In the genomic region with DNA sequence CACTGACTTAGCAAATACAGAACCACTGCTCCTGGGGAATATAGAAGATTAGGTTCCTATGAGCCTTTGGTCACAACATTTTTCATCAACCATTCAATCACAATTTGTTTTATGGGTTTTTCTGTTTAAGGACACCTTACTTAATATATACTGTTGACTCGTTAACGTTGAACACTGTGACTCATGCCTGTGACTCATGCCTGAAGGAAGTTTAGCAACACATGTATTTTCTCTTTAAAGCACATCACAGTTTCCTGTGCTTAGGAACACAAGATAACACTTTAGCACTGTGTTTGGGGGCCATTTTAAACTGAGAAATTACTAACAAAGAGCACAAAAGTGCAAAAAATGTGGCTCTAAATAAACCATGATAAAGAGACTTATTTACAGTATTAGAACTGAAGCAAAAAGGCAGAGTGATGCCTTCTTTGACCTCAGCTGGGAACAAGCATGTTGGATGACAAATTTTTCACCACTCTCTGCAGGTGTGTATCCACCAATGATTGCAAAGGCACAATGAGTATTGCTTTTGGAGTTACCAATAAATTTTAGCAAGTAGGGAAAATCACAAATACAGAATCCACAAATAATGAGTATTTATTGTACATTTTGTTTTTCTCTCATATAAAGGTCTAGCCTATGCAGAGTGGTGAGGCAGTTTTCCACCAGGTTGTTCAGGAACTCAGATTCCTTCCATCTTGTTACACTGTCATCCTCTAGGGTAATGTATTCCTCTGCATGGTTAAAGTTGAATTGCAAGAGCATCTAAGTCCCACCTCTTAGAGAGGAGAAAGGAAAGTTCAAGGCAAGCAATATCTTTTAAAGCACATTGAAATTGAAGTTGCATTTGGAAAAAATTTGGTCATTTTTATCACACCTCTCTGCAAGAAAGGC, we compare ENCODE assay signal across 9 cellular contexts. TPM values are rescaled to one million over a fixed set of nuclear protein-coding genes. Genes with fewer than 3 reads are reported as not detected.
DNase-seq lines count a peak whose midpoint lies in the region; ATAC-seq, FAIRE-seq and TF ChIP-seq lines count a peak whose summit lies in the region.
"Had no signal": no experiment of that assay in that cellular context is flagged by ENCODE, and none has a peak within 500 bp of the region (broad histone marks: within the 10 kb centered on the region; RNA-seq: fewer than 3 reads in every experiment).

No MANE protein-coding gene starts in this region.

- FAIRE-seq in K562 (lab: Jason Lieb, UNC) = peak; percentile 80

- no peaks in the 10 kb centered on the region for H4K20me1 ChIP-seq in K562 (replicated peaks; ENCODE audit: control insufficient read depth, insufficient read depth, low read length)
- H4K20me1 ChIP-seq: BLaER1 had no signal

- POLR2A ChIA-PET in K562 (lab: Yijun Ruan, JAX) = no interaction called here

- CTCF ChIA-PET in K562 (lab: Yijun Ruan, JAX; ENCODE audit: low intra/inter-chr PET ratio) = no interaction called here

- in situ Hi-C loops in K562 (cut with MboI) = loop anchor here (25.0 kb wide), 2 partner anchors 615 to 990 kb away; partner anchors contain the start of gene ANKRD1

- DNase-seq in NCI-H1694 treated with DMSO at 0.1 percent for 48 hours (lab: John Stamatoyannopoulos, UW) (peak; percentile 10), NCI-H1694 (lab: John Stamatoyannopoulos, UW) (no peak), SW 1271 (lab: John Stamatoyannopoulos, UW) (peak; percentile 61 to 88), K562 (ENCODE audit: extremely low read depth in 1 of 4, low spot score in 3 of 4) (peak in 3 of 4 experiments; percentile 9 to 69 (median 33)), mucosa of gallbladder (ENCODE audit: low spot score) (peak; percentile 30), NCI-H526 (lab: John Stamatoyannopoulos, UW) (no peak), NCI-H2227 treated with DMSO at 0.1 percent for 48 hours (lab: John Stamatoyannopoulos, UW) (no peak), posterior vena cava (ENCODE audit: low spot score) (no peak)

- 0% methylated on average over 2 of the region's 2 CpGs for WGBS in K562 (ENCODE audit: insufficient coverage, low coverage, missing lambda C conversion rate)

- H3K9me1 ChIP-seq in K562 (ENCODE audit: control insufficient read depth, insufficient read depth, low read length) = no peaks in the 10 kb centered on the region

- no TSS peak for BruUV-seq in K562 (replicated peaks; lab: Mats Ljungman, UMichigan)

- no peaks in the 10 kb centered on the region for H3K79me2 ChIP-seq in K562 (ENCODE audit: control insufficient read depth, insufficient read depth, low read length)

- peak overlapping the region; percentile 71 for H2AFZ ChIP-seq in K562 (ENCODE audit: low read depth, low read length)

- peak; percentile 69 for TF ChIP-seq EP300 in K562 (IDR thresholded peaks at IDR 0.05; ENCODE audit: low read length)

- TF ChIP-seq CTCF in K562 (IDR thresholded peaks at IDR 0.05 in 2 of 3, conservative IDR thresholded peaks at IDR 0.05 in 1 of 3; ENCODE audit: insufficient read depth in 2 of 3, low read depth in 1 of 3, low read length in 3 of 3) = no peak

- TF ChIP-seq POLR2A in K562 (conservative IDR thresholded peaks at IDR 0.05) = no peak

- no peaks in the 10 kb centered on the region for H3K27me3 ChIP-seq in K562 (ENCODE audit: control insufficient read depth in 2 of 2, insufficient read depth in 2 of 2, low read length in 2 of 2)
- H3K27me3 ChIP-seq: BLaER1 had no signal

- ATAC-seq in K562 = peak; percentile 88

- intact Hi-C loops in K562 (cut with micrococcal nuclease) (loop anchor here (10.0 kb wide), 1 partner anchor 517 kb away; no protein-coding TSS in a partner anchor), posterior vena cava (cut with DNase I) (no loop called here)

- no peaks in the 10 kb centered on the region for H3K36me3 ChIP-seq in K562 (ENCODE audit: control insufficient read depth, insufficient read depth, low read length)

- H3K4me2 ChIP-seq in K562 (ENCODE audit: insufficient read depth, low read length) = peak overlapping the region; percentile 32; the same call in 1 of the 2 replicates
- H3K4me2 ChIP-seq: BLaER1 had no signal

- no peak overlapping the region for H3K4me3 ChIP-seq in K562
- H3K4me3 ChIP-seq: BLaER1 had no signal

- TF ChIP-seq RAD21 in K562 (CRISPR knock-in tag; conservative IDR thresholded peaks at IDR 0.05 in 1 of 2, IDR thresholded peaks at IDR 0.05 in 1 of 2) = no peak

- H3K9ac ChIP-seq in K562 (ENCODE audit: insufficient read depth in 1 of 2, low read depth in 2 of 2, low read length in 2 of 2) = no peak overlapping the region
- H3K9ac ChIP-seq: BLaER1 had no signal

- peaks cover 0 to 12% of the 10 kb centered on the region in 2 experiments; a peak in 3 of 5 replicates for H3K4me1 ChIP-seq in K562 (replicated peaks in 1 of 2; ENCODE audit: control insufficient read depth in 2 of 2, insufficient read depth in 2 of 2, low read length in 2 of 2)

- peak overlapping the region; percentile 78 for H3K27ac ChIP-seq in K562 (ENCODE audit: extremely low read depth, low read depth, low read length)
- H3K27ac ChIP-seq: BLaER1 had no signal

- no peaks in the 10 kb centered on the region for H3K9me3 ChIP-seq in K562 (replicated peaks; ENCODE audit: control insufficient read depth, insufficient read depth, low read depth, low read length)
- H3K9me3 ChIP-seq: BLaER1 had no signal

TF ChIP-seq in K562, 482 proteins besides CTCF, POLR2A, EP300 and RAD21 (continues in another document):
- peak; percentile 95 for TF ChIP-seq JUN (IDR thresholded peaks at IDR 0.05; ENCODE audit: borderline replicate concordance, low read depth, low read length)
- no peak for TF ChIP-seq JUN (CRISPR knock-in tag; IDR thresholded peaks at IDR 0.05; ENCODE audit: borderline replicate concordance)
- TF ChIP-seq TRIM24 (IDR thresholded peaks at IDR 0.05) = peak; percentile 11 to 74; a peak in 2 of 4 replicates
- TF ChIP-seq EWSR1 (IDR thresholded peaks at IDR 0.05; ENCODE audit: borderline replicate concordance, low read depth, partially characterized antibody) = no peak
- peak; percentile 99 for TF ChIP-seq FOSL1 (tag; conservative IDR thresholded peaks at IDR 0.05)
- TF ChIP-seq EHMT2 (IDR thresholded peaks at IDR 0.05) = 0 out of 2 replicates have a peak, but pooled peaks have one; percentile 39
- TF ChIP-seq, protein P1, sequence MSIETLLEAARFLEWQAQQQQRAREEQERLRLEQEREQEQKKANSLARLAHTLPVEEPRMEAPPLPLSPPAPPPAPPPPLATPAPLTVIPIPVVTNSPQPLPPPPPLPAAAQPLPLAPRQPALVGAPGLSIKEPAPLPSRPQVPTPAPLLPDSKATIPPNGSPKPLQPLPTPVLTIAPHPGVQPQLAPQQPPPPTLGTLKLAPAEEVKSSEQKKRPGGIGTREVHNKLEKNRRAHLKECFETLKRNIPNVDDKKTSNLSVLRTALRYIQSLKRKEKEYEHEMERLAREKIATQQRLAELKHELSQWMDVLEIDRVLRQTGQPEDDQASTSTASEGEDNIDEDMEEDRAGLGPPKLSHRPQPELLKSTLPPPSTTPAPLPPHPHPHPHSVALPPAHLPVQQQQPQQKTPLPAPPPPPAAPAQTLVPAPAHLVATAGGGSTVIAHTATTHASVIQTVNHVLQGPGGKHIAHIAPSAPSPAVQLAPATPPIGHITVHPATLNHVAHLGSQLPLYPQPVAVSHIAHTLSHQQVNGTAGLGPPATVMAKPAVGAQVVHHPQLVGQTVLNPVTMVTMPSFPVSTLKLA (conservative IDR thresholded peaks at IDR 0.05) = peak in 1 of 2 experiments; percentile 59; a peak in 1 of 4 replicates
- no peak for TF ChIP-seq ZNF764 (CRISPR knock-in tag; IDR thresholded peaks at IDR 0.05; ENCODE audit: low read depth)
- TF ChIP-seq ZNF57 (CRISPR knock-in tag; IDR thresholded peaks at IDR 0.05) = no peak

RNA-seq across cellular contexts. Expression of gene FGFBP3, which starts 7.3 kb away (rescaled TPM):
- 2.4 and 3.3 TPM in 2 replicates for total RNA-seq in K562 (2011; cell fraction: chromatin; rRNA removed; ENCODE audit: low replicate concordance)
- 1.4 and 2.3 TPM in 2 replicates for total RNA-seq in K562 (2011; cell fraction: nucleolus; rRNA removed)
- total RNA-seq in K562 (2011; cell fraction: nucleoplasm; rRNA removed) = 3.1 and 3.2 TPM in 2 replicates
- total RNA-seq in K562 (2014; rRNA removed) = 1.6 and 2.5 TPM in 2 replicates
- 1.3 and 1.7 TPM in 2 replicates for total RNA-seq in K562 (2014; rRNA removed; fragmentation: Illumina TruSeq; extraction: Trizol)
- 1.4 and 1.5 TPM in 2 replicates for total RNA-seq in K562 (2015; rRNA removed; fragmentation: Illumina TruSeq; extraction: Trizol)
- total RNA-seq in K562 (2021) = 3.0 TPM in 2 replicates
- polyA plus RNA-seq in K562 (2011; rRNA removed) = 0.84 and 0.91 TPM in 2 replicates
- polyA plus RNA-seq in K562 (2011; cell fraction: cytosol; rRNA removed) = 0.66 and 1.0 TPM in 2 replicates
- 1.2 and 1.5 TPM in 2 replicates for polyA plus RNA-seq in K562 (2011; cell fraction: nucleus; rRNA removed)
- polyA plus RNA-seq in K562 (2012) = 3.5 and 3.7 TPM in 2 replicates
- polyA plus RNA-seq in K562 (2014; fragmentation: Illumina TruSeq; extraction: Trizol) = 1.8 and 2.0 TPM in 2 replicates
- polyA plus RNA-seq in K562 (2014; fragmentation: Nextera tagmentation; extraction: Ambion mirVana) = under 1 TPM; 0.58 to 0.78 TPM
- polyA plus RNA-seq in K562 (2014; rRNA removed) = 2.2 and 2.4 TPM in 2 replicates
- polyA minus RNA-seq in K562 (2011; rRNA and poly(A)+ RNA removed) = 0.45 and 0.46 TPM in 2 replicates
- polyA minus RNA-seq in K562 (2011; cell fraction: cytosol; rRNA and poly(A)+ RNA removed) = 0.38 and 0.82 TPM in 2 replicates
- 0.94 and 2.0 TPM in 2 replicates for polyA minus RNA-seq in K562 (2011; cell fraction: nucleus; rRNA and poly(A)+ RNA removed)
- total RNA-seq in mucosa of gallbladder = 0.72 TPM
- total RNA-seq in posterior vena cava = 1 to 10 TPM in 1 of 2 donors, under 1 TPM in 1; 1.00 to 1.5 TPM

RNA-seq across cellular contexts. Expression of gene BTAF1, which starts 21.5 kb away (rescaled TPM):
- 60.1 and 247 TPM in 2 replicates for total RNA-seq in K562 (2011; cell fraction: chromatin; rRNA removed; ENCODE audit: low replicate concordance)
- total RNA-seq in K562 (2011; cell fraction: nucleolus; rRNA removed) = 31.5 and 53.6 TPM in 2 replicates
- 61.0 and 72.3 TPM in 2 replicates for total RNA-seq in K562 (2011; cell fraction: nucleoplasm; rRNA removed)
- total RNA-seq in K562 (2014; rRNA removed) (23.6 and 26.3 TPM in 2 replicates), K562 (2014; rRNA removed; fragmentation: Illumina TruSeq; extraction: Trizol) (38.8 and 43.3 TPM in 2 replicates), K562 (2015; rRNA removed; fragmentation: Illumina TruSeq; extraction: Trizol) (36.6 and 39.3 TPM in 2 replicates), K562 (2021) (28.8 and 30.5 TPM in 2 replicates), mucosa of gallbladder (24.2 TPM), posterior vena cava (10 to 100 TPM; 29.4 to 31.1 TPM)
- polyA plus RNA-seq in K562 (2011; rRNA removed) (70.7 and 86.7 TPM in 2 replicates), K562 (2014; fragmentation: Illumina TruSeq; extraction: Trizol) (24.5 and 26.7 TPM in 2 replicates), K562 (2014; fragmentation: Nextera tagmentation; extraction: Ambion mirVana) (1 to 10 TPM; 6.6 to 9.7 TPM), K562 (2014; rRNA removed) (32.0 and 39.5 TPM in 2 replicates)
- 6.4 and 18.1 TPM in 2 replicates for polyA plus RNA-seq in K562 (2011; cell fraction: cytosol; rRNA removed)
- polyA plus RNA-seq in K562 (2011; cell fraction: nucleus; rRNA removed) = 204 and 470 TPM in 2 replicates
- polyA plus RNA-seq in K562 (2012) = 17.4 and 43.5 TPM in 2 replicates
- polyA minus RNA-seq in K562 (2011; rRNA and poly(A)+ RNA removed) = 100.0 and 114 TPM in 2 replicates
- 19.3 and 23.9 TPM in 2 replicates for polyA minus RNA-seq in K562 (2011; cell fraction: cytosol; rRNA and poly(A)+ RNA removed)
- polyA minus RNA-seq in K562 (2011; cell fraction: nucleus; rRNA and poly(A)+ RNA removed) = 87.2 and 200 TPM in 2 replicates

Comparison
In these comparisons a context has a peak if more than half of its experiments do, and no peak if none do; other contexts are left out.
1. DNase-seq: peak in NCI-H1694 treated with DMSO at 0.1 percent for 48 hours (single experiment), SW 1271 (2 of 2), K562 (3 of 4) and mucosa of gallbladder (single experiment); none in NCI-H1694 (single experiment), NCI-H526 (0 of 2), NCI-H2227 treated with DMSO at 0.1 percent for 48 hours (single experiment) and posterior vena cava (single experiment).